Comparison of ENCODE assay signal across 9 cellular contexts in genomic region chr7:99525713-99526440, GRCh38. TPM values are rescaled to one million over a fixed set of nuclear protein-coding genes. Genes with fewer than 3 reads are reported as not detected.
DNase-seq lines count a peak whose midpoint lies in the region; ATAC-seq and TF ChIP-seq lines count a peak whose summit lies in the region.
"Had no signal": no experiment of that assay in that cellular context is flagged by ENCODE, and none has a peak within 500 bp of the region (broad histone marks: within the 10 kb centered on the region; RNA-seq: fewer than 3 reads in every experiment).

No MANE protein-coding gene starts in this region.

- WGBS in heart left ventricle, 4 donors: 93 to 96% (median 95%) methylated on average over 21 of the region's 21 CpGs

- DNase-seq in NCI-H2196 (lab: John Stamatoyannopoulos, UW; ENCODE audit: unreplicated experiment): peak; percentile 24
- no peak for DNase-seq in NCI-H2196 treated with DMSO at 0.1 percent for 48 hours (lab: John Stamatoyannopoulos, UW; ENCODE audit: unreplicated experiment)
- peak; percentile 67 for DNase-seq in NB4 (ENCODE audit: low read depth)
- DNase-seq in cardiac fibroblast (ENCODE audit: low read depth in 2 of 2): peak; percentile 10 to 12
- DNase-seq in osteoblast (ENCODE audit: insufficient read length, low spot score, missing footprints): no peak
- no peak for DNase-seq in heart left ventricle
- no peak for DNase-seq in LoVo (ENCODE audit: low spot score)
- DNase-seq in NCI-H2107 (lab: John Stamatoyannopoulos, UW): no peak
- DNase-seq: NK-92 treated with Interleukin-12 subunit alpha and Interleukin-12 subunit beta, amount 100 ng/mL, for 24 hours had no signal

- H3K9me3 ChIP-seq in osteoblast (ENCODE audit: low read depth, low read length) (peaks cover 16% of the 10 kb centered on the region), heart left ventricle (peaks cover 0 to 32% (median 11%) of the 10 kb centered on the region in 12 donors)

- TF ChIP-seq CTCF in NB4 (IDR thresholded peaks at IDR 0.05; ENCODE audit: low read depth, low read length): peak; percentile 63
- no peak for TF ChIP-seq CTCF in cardiac fibroblast (IDR thresholded peaks at IDR 0.05; ENCODE audit: low read depth, low read length)
- peak; percentile 19 for TF ChIP-seq CTCF in osteoblast (IDR thresholded peaks at IDR 0.05; ENCODE audit: extremely low read depth, low read depth, low read length)
- TF ChIP-seq CTCF in heart left ventricle (IDR thresholded peaks at IDR 0.05): peak in 2 of 12 donors; percentile 7 to 11

- H3K27me3 ChIP-seq in osteoblast (ENCODE audit: insufficient read depth, low read length) (no peaks in the 10 kb centered on the region), heart left ventricle (no peaks in the 10 kb centered on the region)

- ATAC-seq in heart left ventricle: no peak

- no peaks in the 10 kb centered on the region for H4K20me1 ChIP-seq in osteoblast (ENCODE audit: insufficient read depth, low read length)

- TF ChIP-seq POLR2A in NB4 (IDR thresholded peaks at IDR 0.05; ENCODE audit: extremely low read depth, insufficient read length) (no peak), heart left ventricle (IDR thresholded peaks at IDR 0.05) (no peak)

- no peaks in the 10 kb centered on the region for H3K4me1 ChIP-seq in osteoblast (ENCODE audit: insufficient read depth, low read length)
- no peaks in the 10 kb centered on the region for H3K4me1 ChIP-seq in heart left ventricle

- H3K27ac ChIP-seq in osteoblast (ENCODE audit: low read depth, low read length) (no peak overlapping the region), heart left ventricle (no peak overlapping the region)

- no peak overlapping the region for H2AFZ ChIP-seq in osteoblast (ENCODE audit: low read length)

- H3K4me3 ChIP-seq in NB4 (ENCODE audit: low read depth, low read length) (no peak overlapping the region), cardiac fibroblast (replicated peaks in 1 of 2; ENCODE audit: low read depth in 2 of 2, low read length in 2 of 2) (no peak overlapping the region), osteoblast (ENCODE audit: insufficient read depth, low read length) (no peak overlapping the region), heart left ventricle (no peak overlapping the region)

- H3K36me3 ChIP-seq in osteoblast (ENCODE audit: insufficient read depth, low read length) (peaks cover 49% of the 10 kb centered on the region), heart left ventricle (peaks cover 0 to 97% (median 77%) of the 10 kb centered on the region in 9 donors)

- no peak overlapping the region for H3K4me2 ChIP-seq in osteoblast (ENCODE audit: insufficient read depth, low read length)

- H3K79me2 ChIP-seq in osteoblast (ENCODE audit: insufficient read depth, low read length): no peaks in the 10 kb centered on the region

- intact Hi-C loops in heart left ventricle (cut with DNase I): no loop called here

RNA-seq across cellular contexts. Expression of gene ZKSCAN5, which starts 21.4 kb away (rescaled TPM):
- 12.3 and 12.7 TPM in 2 replicates for total RNA-seq in osteoblast
- total RNA-seq in heart left ventricle: 1 to 10 TPM; 5.6 to 9.6 (median 7.1) TPM
- polyA plus RNA-seq in heart left ventricle: 1 to 10 TPM; 2.1 to 5.8 TPM

RNA-seq across cellular contexts. Expression of gene ZNF394, which starts 25.8 kb away (rescaled TPM):
- 32.1 and 34.7 TPM in 2 replicates for total RNA-seq in osteoblast
- 10 to 100 TPM; 12.4 to 23.0 (median 15.2) TPM for total RNA-seq in heart left ventricle
- polyA plus RNA-seq in heart left ventricle: 10 to 100 TPM; 13.9 to 16.0 TPM

RNA-seq across cellular contexts. Expression of gene FAM200A, which starts 26.0 kb away (rescaled TPM):
- total RNA-seq in osteoblast: 7.6 and 8.5 TPM in 2 replicates
- 1 to 10 TPM; 4.7 to 7.1 (median 5.3) TPM for total RNA-seq in heart left ventricle
- 1 to 10 TPM; 5.8 to 6.6 TPM for polyA plus RNA-seq in heart left ventricle

RNA-seq across cellular contexts. Expression of gene ZNF655, which starts 32.6 kb away (rescaled TPM):
- total RNA-seq in osteoblast (75.1 and 76.7 TPM in 2 replicates), heart left ventricle (10 to 100 TPM; 26.8 to 48.0 (median 32.8) TPM)
- 10 to 100 TPM; 28.8 to 36.1 TPM for polyA plus RNA-seq in heart left ventricle

RNA-seq across cellular contexts. Expression of gene ZNF789, which starts 53.2 kb away (rescaled TPM):
- 5.0 and 6.9 TPM in 2 replicates for total RNA-seq in osteoblast
- total RNA-seq in heart left ventricle: 1 to 10 TPM; 2.1 to 5.2 (median 3.2) TPM
- 1 to 10 TPM; 3.3 to 4.4 TPM for polyA plus RNA-seq in heart left ventricle

Comparison
In these comparisons a context has a peak if more than half of its experiments do, and no peak if none do; other contexts are left out.
1. DNase-seq: peak in NCI-H2196 (single experiment), NB4 (single experiment) and cardiac fibroblast (2 of 2); none in NCI-H2196 treated with DMSO at 0.1 percent for 48 hours (single experiment), osteoblast (single experiment), heart left ventricle (0 of 5), LoVo (single experiment) and NCI-H2107 (single experiment).